In genomic region chr14:74647061-74647833, GRCh38 we compare ENCODE assay signal across 12 cellular contexts. TPM values are rescaled to one million over a fixed set of nuclear protein-coding genes. Genes with fewer than 3 reads are reported as not detected.
A peak's percentile ranks its signal among the peaks of the same experiment; 100 is the strongest.
DNase-seq lines count a peak whose midpoint lies in the region; ATAC-seq and TF ChIP-seq lines count a peak whose summit lies in the region.
"Had no signal": no experiment of that assay in that cellular context is flagged by ENCODE, and none has a peak within 500 bp of the region (broad histone marks: within the 10 kb centered on the region; RNA-seq: fewer than 3 reads in every experiment).

No MANE protein-coding gene starts in this region.

- DNase-seq in HFFc6 (no peak), WTC11 (ENCODE audit: low spot score) (no peak), islet precursor cell (peak; percentile 53), Right ventricle myocardium inferior (ENCODE audit: missing footprints) (no peak), NCI-H345 treated with DMSO at 0.1 percent for 48 hours (lab: John Stamatoyannopoulos, UW; ENCODE audit: unreplicated experiment) (no peak)
- DNase-seq in stimulated activated effector memory CD8-positive, alpha-beta T cell treated with anti-CD3 and anti-CD28 coated beads, Interleukin-12 subunit alpha, Interleukin-12 subunit beta, amount 100 ng/mL, for 72 hours (ENCODE audit: low spot score in 2 of 2), result no peak
- DNase-seq in activated CD4-positive, CD25-positive, alpha-beta regulatory T cell (lab: John Stamatoyannopoulos, UW), result no peak
- DNase-seq: activated effector memory CD4-positive, alpha-beta T cell treated with Interleukin-2 at 50 U/mL for 16 hours; left ventricle myocardium inferior; naive B cell; NCI-H526 treated with DMSO at 0.1 percent for 48 hours; T-cell had no signal

- H3K27ac Mint-ChIP-seq in HFFc6 (peak overlapping the region; percentile 66; the same call in 1 of the 2 replicates), WTC11 (0 out of 2 replicates have a peak overlapping the region, but pooled peaks have one; percentile 63)
- H3K27ac Mint-ChIP-seq in stimulated activated effector memory CD8-positive, alpha-beta T cell treated with anti-CD3 and anti-CD28 coated beads, Interleukin-12 subunit alpha, Interleukin-12 subunit beta, amount 100 ng/mL, for 72 hours, result no peak overlapping the region
- H3K27ac Mint-ChIP-seq: T-cell had no signal

- no peak for TF ChIP-seq CTCF in HFFc6 (IDR thresholded peaks at IDR 0.05)
- no peak for TF ChIP-seq CTCF in WTC11 (IDR thresholded peaks at IDR 0.05)

- intact Hi-C loops in Right ventricle myocardium inferior (cut with DNase I), result no loop called here

- POLR2A ChIA-PET in WTC11 (lab: Charles Lee), result no interaction called here

- H3K4me3 Mint-ChIP-seq in HFFc6 (no peak overlapping the region), WTC11 (no peak overlapping the region)
- H3K4me3 Mint-ChIP-seq in stimulated activated effector memory CD8-positive, alpha-beta T cell treated with anti-CD3 and anti-CD28 coated beads, Interleukin-12 subunit alpha, Interleukin-12 subunit beta, amount 100 ng/mL, for 72 hours, result no peak overlapping the region
- H3K4me3 Mint-ChIP-seq: naive B cell, T-cell had no signal

- ATAC-seq in WTC11 (no peak), Right ventricle myocardium inferior (no peak)
- peak; percentile 28 for ATAC-seq in stimulated activated effector memory CD8-positive, alpha-beta T cell treated with anti-CD3 and anti-CD28 coated beads, Interleukin-12 subunit alpha, Interleukin-12 subunit beta, amount 100 ng/mL, for 72 hours
- ATAC-seq: T-cell had no signal

- no peaks in the 10 kb centered on the region for H3K9me3 Mint-ChIP-seq in HFFc6
- H3K9me3 Mint-ChIP-seq in WTC11, result no peaks in the 10 kb centered on the region
- H3K9me3 Mint-ChIP-seq in stimulated activated effector memory CD8-positive, alpha-beta T cell treated with anti-CD3 and anti-CD28 coated beads, Interleukin-12 subunit alpha, Interleukin-12 subunit beta, amount 100 ng/mL, for 72 hours, result no peaks in the 10 kb centered on the region
- H3K9me3 Mint-ChIP-seq: naive B cell, T-cell had no signal

- peaks cover 6% of the 10 kb centered on the region; the same call in 1 of the 2 replicates for H3K36me3 Mint-ChIP-seq in HFFc6 (ENCODE audit: low read depth)
- no peaks in the 10 kb centered on the region for H3K36me3 Mint-ChIP-seq in WTC11
- no peaks in the 10 kb centered on the region for H3K36me3 Mint-ChIP-seq in stimulated activated effector memory CD8-positive, alpha-beta T cell treated with anti-CD3 and anti-CD28 coated beads, Interleukin-12 subunit alpha, Interleukin-12 subunit beta, amount 100 ng/mL, for 72 hours
- H3K36me3 Mint-ChIP-seq: naive B cell, T-cell had no signal

- H3K27me3 Mint-ChIP-seq in HFFc6 (ENCODE audit: insufficient read depth), result peaks cover 2% of the 10 kb centered on the region
- no peaks in the 10 kb centered on the region for H3K27me3 Mint-ChIP-seq in WTC11 (ENCODE audit: low read depth)
- H3K27me3 Mint-ChIP-seq: T-cell had no signal

- CTCF ChIA-PET in WTC11 (lab: Charles Lee), result interaction anchor here (0.7 to 3.7 kb wide), 7 partner anchors 9 to 145 kb away, joined by 3 to 18 read pairs (median 3); no protein-coding TSS in a partner anchor

- H3K4me1 Mint-ChIP-seq in HFFc6 (ENCODE audit: low read depth) (peaks cover 69% of the 10 kb centered on the region), WTC11 (peaks cover 22% of the 10 kb centered on the region)
- peaks cover 29% of the 10 kb centered on the region for H3K4me1 Mint-ChIP-seq in stimulated activated effector memory CD8-positive, alpha-beta T cell treated with anti-CD3 and anti-CD28 coated beads, Interleukin-12 subunit alpha, Interleukin-12 subunit beta, amount 100 ng/mL, for 72 hours

TF ChIP-seq in WTC11, 78 proteins besides CTCF, POLR2A, EP300 and RAD21:
- TF ChIP-seq USF1 (CRISPR knock-in tag; IDR thresholded peaks at IDR 0.05) (no peak), SMAD3 (CRISPR knock-in tag; IDR thresholded peaks at IDR 0.05; ENCODE audit: borderline replicate concordance) (no peak), ZNF121 (CRISPR knock-in tag; IDR thresholded peaks at IDR 0.05) (no peak), ZNF219 (CRISPR knock-in tag; IDR thresholded peaks at IDR 0.05; ENCODE audit: borderline replicate concordance) (no peak), ZMAT4 (CRISPR knock-in tag; IDR thresholded peaks at IDR 0.05) (no peak), AR (CRISPR knock-in tag; IDR thresholded peaks at IDR 0.05) (no peak)

RNA-seq across cellular contexts. Expression of gene LTBP2, which starts 35.2 kb away (rescaled TPM):
- total RNA-seq in HFFc6 (2021; fragmentation: NEBNext Ultra II Directional; extraction: Animal tissue kit (Norgen Biotek cat#: 25700)), result 100 to 1,000 TPM; 109 to 165 (median 120) TPM
- 1.2 TPM in 3 replicates for total RNA-seq in WTC11 (2021)
- total RNA-seq in Right ventricle myocardium inferior, result 7.6 TPM

Comparison
In these comparisons a context has a peak if more than half of its experiments do, and no peak if none do; other contexts are left out.
1. RNA of gene LTBP2, which starts 35.2 kb away (total RNA-seq): 109 to 165 TPM in HFFc6; 7.6 TPM in Right ventricle myocardium inferior (single experiment) and 1.2 TPM in WTC11; every median in the first group is over 10 times any median in the second.